Comparison of ENCODE assay signal across 8 cellular contexts in genomic region chr1:32400876-32401631, GRCh38. TPM values are rescaled to one million over a fixed set of nuclear protein-coding genes. Genes with fewer than 3 reads are reported as not detected.
DNase-seq lines count a peak whose midpoint lies in the region; ATAC-seq and TF ChIP-seq lines count a peak whose summit lies in the region.

No MANE protein-coding gene starts in this region.

- H3K9me3 ChIP-seq in T-helper 17 cell (ENCODE audit: control insufficient read depth, low read length, poor library complexity, severe bottlenecking) (no peaks in the 10 kb centered on the region), ascending aorta (no peaks in the 10 kb centered on the region), aorta (ENCODE audit: control insufficient read depth, low read length) (no peaks in the 10 kb centered on the region)

- H3K27ac ChIP-seq in ascending aorta (peak overlapping the region; percentile 66 to 72), aorta (ENCODE audit: low read depth in 1 of 2, low read length in 2 of 2) (peak overlapping the region in 1 of 2 donors; percentile 75)

- intact Hi-C loops in ascending aorta (cut with DNase I) (loop anchor here (1.0 kb wide), 1 partner anchor 13 kb away; no protein-coding TSS in a partner anchor), aorta (cut with DNase I) (loop anchor here in 1 of 2 donors (1.0 kb wide), 1 partner anchor 13 kb away; no protein-coding TSS in a partner anchor)

- no peaks in the 10 kb centered on the region for H3K27me3 ChIP-seq in ascending aorta
- no peaks in the 10 kb centered on the region for H3K27me3 ChIP-seq in aorta (ENCODE audit: control insufficient read depth in 1 of 2, insufficient read depth in 2 of 2, low read length in 1 of 2)

- H3K4me1 ChIP-seq in ascending aorta (peaks cover 0 to 3% of the 10 kb centered on the region in 2 donors), aorta (ENCODE audit: control insufficient read depth in 1 of 2, insufficient read depth in 2 of 2, low read length in 2 of 2) (no peaks in the 10 kb centered on the region)

- H3K4me3 ChIP-seq in ascending aorta (no peak overlapping the region), aorta (ENCODE audit: low read length in 2 of 2) (no peak overlapping the region)

- H3K36me3 Mint-ChIP-seq in T-helper 17 cell (ENCODE audit: low read depth), result no peaks in the 10 kb centered on the region

- H3K27ac Mint-ChIP-seq in T-helper 17 cell, result no peak overlapping the region

- peak; percentile 88 to 93 (median 89) for TF ChIP-seq CTCF in ascending aorta (IDR thresholded peaks at IDR 0.05)

- DNase-seq in GM03348 (ENCODE audit: low spot score) (peak; percentile 95), NCI-H1105 treated with DMSO at 0.1 percent for 48 hours (lab: John Stamatoyannopoulos, UW) (peak; percentile 70), T-helper 17 cell (peak; percentile 25 to 35 (median 29)), ascending aorta (ENCODE audit: low spot score in 2 of 2) (peak; percentile 61 to 95), hepatic stellate cell (ENCODE audit: low spot score) (peak; percentile 88), renal cortical epithelial cell (ENCODE audit: low read depth) (peak; percentile 57), aorta (peak; percentile 94 to 95)

- WGBS in aorta, 2 donors, result 26% methylated on average over 13 of the region's 13 CpGs

- no peaks in the 10 kb centered on the region for H3K27me3 Mint-ChIP-seq in T-helper 17 cell

- H3K4me3 Mint-ChIP-seq in T-helper 17 cell, result no peak overlapping the region

- ATAC-seq in T-helper 17 cell (peak; percentile 78), aorta (ENCODE audit: low FRiP score) (peak; percentile 97), GM19324 (IDR thresholded peaks at IDR 0.05; ENCODE audit: low FRiP score, unreplicated experiment) (no peak)

- H3K4me1 Mint-ChIP-seq in T-helper 17 cell, result peaks cover 2% of the 10 kb centered on the region

- H3K36me3 ChIP-seq in ascending aorta (no peaks in the 10 kb centered on the region), aorta (ENCODE audit: control insufficient read depth in 1 of 2, insufficient read depth in 2 of 2, low read length in 1 of 2) (no peaks in the 10 kb centered on the region)

RNA-seq across cellular contexts. Expression of gene BSDC1, which starts 6.8 kb away (rescaled TPM):
- total RNA-seq in T-helper 17 cell (100 to 1,000 TPM; 177 to 181 TPM), ascending aorta (56.1 TPM), renal cortical epithelial cell (85.1 and 90.1 TPM in 2 replicates), aorta (10 to 100 TPM; 55.2 to 62.8 TPM)
- 10 to 100 TPM; 26.4 to 42.9 TPM for polyA plus RNA-seq in aorta

RNA-seq across cellular contexts. Expression of gene TSSK3, which starts 38.7 kb away (rescaled TPM):
- total RNA-seq in T-helper 17 cell, result 1 to 10 TPM in 1 of 2 donors, not detected in 1; 1.2 TPM
- 4.8 TPM for total RNA-seq in ascending aorta
- 0.20 TPM in 1 of 2 replicates, not detected in the other for total RNA-seq in renal cortical epithelial cell
- total RNA-seq in aorta, result 1 to 10 TPM; 1.7 to 2.2 TPM
- under 1 TPM in 1 of 2 donors, not detected in 1; 0.41 TPM for polyA plus RNA-seq in aorta

RNA-seq across cellular contexts. Expression of gene FAM229A, which starts 38.8 kb away (rescaled TPM):
- total RNA-seq in T-helper 17 cell (10 to 100 TPM; 30.1 to 32.9 TPM), ascending aorta (12.2 TPM), renal cortical epithelial cell (1.5 and 1.9 TPM in 2 replicates), aorta (10 to 100 TPM in 1 of 2 donors, 1 to 10 TPM in 1; 6.5 to 11.7 TPM)
- polyA plus RNA-seq in aorta, result 10 to 100 TPM in 1 of 2 donors, 1 to 10 TPM in 1; 2.3 to 40.1 TPM

Comparison
In these comparisons a context has a peak if more than half of its experiments do, and no peak if none do; other contexts are left out.
1. DNase-seq: peak in every context shown above with its lines; median percentile 95 in GM03348; 94 in aorta; 88 in hepatic stellate cell; 78 in ascending aorta; 70 in NCI-H1105 treated with DMSO at 0.1 percent for 48 hours; 57 in renal cortical epithelial cell; 29 in T-helper 17 cell.